ENCODE assay signal across 9 cellular contexts in genomic region chr1:181179980-181180964, GRCh38.
DNase-seq lines count a peak whose midpoint lies in the region; TF ChIP-seq lines count a peak whose summit lies in the region.
"Had no signal": no experiment of that assay in that cellular context is flagged by ENCODE, and none has a peak within 500 bp of the region (broad histone marks: within the 10 kb centered on the region; RNA-seq: fewer than 3 reads in every experiment).

No MANE protein-coding gene starts in this region.

- no peak for TF ChIP-seq CTCF in fibroblast of pulmonary artery (IDR thresholded peaks at IDR 0.05; ENCODE audit: low read length, missing control alignments)
- TF ChIP-seq CTCF in osteoblast (IDR thresholded peaks at IDR 0.05; ENCODE audit: extremely low read depth, low read depth, low read length): no peak
- no peak for TF ChIP-seq CTCF in stomach (IDR thresholded peaks at IDR 0.05)

- peak; percentile 73 for DNase-seq in DMS153 (lab: John Stamatoyannopoulos, UW)
- DNase-seq in NCI-H146 (lab: John Stamatoyannopoulos, UW): peak; percentile 90
- DNase-seq in activated CD4-positive, alpha-beta T cell treated with anti-CD3 and anti-CD28 coated beads, Interleukin-2, amount 50 U/mL, for 48 hours: peak; percentile 50 to 53
- peak; percentile 76 for DNase-seq in fibroblast of pulmonary artery (ENCODE audit: low read depth)
- peak; percentile 91 for DNase-seq in osteoblast (ENCODE audit: insufficient read length, low spot score, missing footprints)
- DNase-seq in stomach: no peak
- DNase-seq in NOMO-1 (lab: John Stamatoyannopoulos, UW; ENCODE audit: unreplicated experiment in 2 of 2): no peak
- DNase-seq in glomerular visceral epithelial cell (ENCODE audit: extremely low spot score): no peak

- 40 to 45% (median 40%) methylated on average over 14 to 15 of the region's 15 CpGs for WGBS in stomach, 5 donors

- H4K20me1 ChIP-seq in osteoblast (ENCODE audit: insufficient read depth, low read length): no peaks in the 10 kb centered on the region

- peaks cover 10% of the 10 kb centered on the region for H3K4me1 ChIP-seq in osteoblast (ENCODE audit: insufficient read depth, low read length)
- H3K4me1 ChIP-seq in stomach: peaks cover 0 to 21% (median 9%) of the 10 kb centered on the region in 4 donors

- intact Hi-C loops in stomach (cut with DNase I; ENCODE audit: low total_unique reads): loop anchor here (10.0 kb wide), 1 partner anchor 285 kb away; no protein-coding TSS in a partner anchor

- H3K36me3 ChIP-seq in osteoblast (ENCODE audit: insufficient read depth, low read length) (no peaks in the 10 kb centered on the region), stomach (no peaks in the 10 kb centered on the region)
- H3K36me3 ChIP-seq: HAP-1 had no signal

- H3K27me3 ChIP-seq in osteoblast (ENCODE audit: insufficient read depth, low read length) (peaks cover 30% of the 10 kb centered on the region), stomach (peaks cover 0 to 26% (median 0%) of the 10 kb centered on the region in 3 donors)

- no peak overlapping the region for H3K27ac ChIP-seq in osteoblast (ENCODE audit: low read depth, low read length)
- no peak overlapping the region for H3K27ac ChIP-seq in stomach

- peak overlapping the region; percentile 6 for H3K4me2 ChIP-seq in osteoblast (ENCODE audit: insufficient read depth, low read length)

- H2AFZ ChIP-seq in osteoblast (ENCODE audit: low read length): peak overlapping the region; percentile 2

- H3K4me3 ChIP-seq in fibroblast of pulmonary artery (replicated peaks; ENCODE audit: low read depth, low read length) (no peak overlapping the region), osteoblast (ENCODE audit: insufficient read depth, low read length) (no peak overlapping the region), stomach (no peak overlapping the region)
- H3K4me3 ChIP-seq: HAP-1 had no signal

- H3K9me3 ChIP-seq in osteoblast (ENCODE audit: low read depth, low read length) (no peaks in the 10 kb centered on the region), stomach (no peaks in the 10 kb centered on the region)
- H3K9me3 ChIP-seq: HAP-1 had no signal

- no peaks in the 10 kb centered on the region for H3K79me2 ChIP-seq in osteoblast (ENCODE audit: insufficient read depth, low read length)

- TF ChIP-seq EP300 in stomach (IDR thresholded peaks at IDR 0.05): no peak

- no peak for TF ChIP-seq POLR2A in stomach (IDR thresholded peaks at IDR 0.05)

Comparison
In these comparisons a context has a peak if more than half of its experiments do, and no peak if none do; other contexts are left out.
1. DNase-seq: peak in DMS153 (single experiment), NCI-H146 (single experiment), activated CD4-positive, alpha-beta T cell treated with anti-CD3 and anti-CD28 coated beads, Interleukin-2, amount 50 U/mL, for 48 hours (2 of 2), fibroblast of pulmonary artery (single experiment) and osteoblast (single experiment); none in stomach (single experiment), NOMO-1 (0 of 2) and glomerular visceral epithelial cell (single experiment).